ENCODE assay signal across 1 cellular context in genomic region chr17:4771519-4772234, GRCh38.
TF ChIP-seq lines count a peak whose summit lies in the region.

A gene with protein sequence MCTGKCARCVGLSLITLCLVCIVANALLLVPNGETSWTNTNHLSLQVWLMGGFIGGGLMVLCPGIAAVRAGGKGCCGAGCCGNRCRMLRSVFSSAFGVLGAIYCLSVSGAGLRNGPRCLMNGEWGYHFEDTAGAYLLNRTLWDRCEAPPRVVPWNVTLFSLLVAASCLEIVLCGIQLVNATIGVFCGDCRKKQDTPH (plus strand): TSS chr17:4771886. CDS start chr17:4771923, 37 bp downstream.

TF ChIP-seq in HepG2, 621 proteins besides CTCF, POLR2A, EP300 and RAD21 (continued from another document and continues in another):
- TF ChIP-seq KIAA2018 (CRISPR knock-in tag; IDR thresholded peaks at IDR 0.05; ENCODE audit: borderline replicate concordance) (no peak; the same call in 1 of the 2 replicates), ZNF780A (CRISPR knock-in tag; IDR thresholded peaks at IDR 0.05) (no peak), ZNF550 (CRISPR knock-in tag; IDR thresholded peaks at IDR 0.05; ENCODE audit: borderline replicate concordance) (no peak), RFX3 (CRISPR knock-in tag; IDR thresholded peaks at IDR 0.05) (no peak), MEIS2 (CRISPR knock-in tag; IDR thresholded peaks at IDR 0.05) (peak; percentile 90), PHF8 (CRISPR knock-in tag; IDR thresholded peaks at IDR 0.05) (peak; percentile 65), KMT2A (CRISPR knock-in tag; IDR thresholded peaks at IDR 0.05) (peak; percentile 52; the same call in 1 of the 2 replicates), SAFB2 (CRISPR knock-in tag; IDR thresholded peaks at IDR 0.05; ENCODE audit: borderline replicate concordance, low read depth) (peak; percentile 65; the same call in 1 of the 2 replicates), ZNF510 (CRISPR knock-in tag; IDR thresholded peaks at IDR 0.05; ENCODE audit: low read depth) (no peak), CBX2 (IDR thresholded peaks at IDR 0.05; ENCODE audit: low read depth, low read length) (no peak), CBX2 (CRISPR knock-in tag; IDR thresholded peaks at IDR 0.05; ENCODE audit: low read depth) (no peak), ZNF567 (CRISPR knock-in tag; IDR thresholded peaks at IDR 0.05; ENCODE audit: borderline replicate concordance) (peak; percentile 91; the same call in 1 of the 2 replicates), ZBTB7A (CRISPR knock-in tag; IDR thresholded peaks at IDR 0.05) (peak; percentile 61; the same call in 1 of the 2 replicates), ZNF710 (CRISPR knock-in tag; IDR thresholded peaks at IDR 0.05; ENCODE audit: borderline replicate concordance) (peak; percentile 90; the same call in 1 of the 2 replicates), PPARG (CRISPR knock-in tag; conservative IDR thresholded peaks at IDR 0.05) (peak; percentile 55; the same call in 1 of the 2 replicates), PREB (CRISPR knock-in tag; IDR thresholded peaks at IDR 0.05) (no peak)
- TF ChIP-seq, protein P1, sequence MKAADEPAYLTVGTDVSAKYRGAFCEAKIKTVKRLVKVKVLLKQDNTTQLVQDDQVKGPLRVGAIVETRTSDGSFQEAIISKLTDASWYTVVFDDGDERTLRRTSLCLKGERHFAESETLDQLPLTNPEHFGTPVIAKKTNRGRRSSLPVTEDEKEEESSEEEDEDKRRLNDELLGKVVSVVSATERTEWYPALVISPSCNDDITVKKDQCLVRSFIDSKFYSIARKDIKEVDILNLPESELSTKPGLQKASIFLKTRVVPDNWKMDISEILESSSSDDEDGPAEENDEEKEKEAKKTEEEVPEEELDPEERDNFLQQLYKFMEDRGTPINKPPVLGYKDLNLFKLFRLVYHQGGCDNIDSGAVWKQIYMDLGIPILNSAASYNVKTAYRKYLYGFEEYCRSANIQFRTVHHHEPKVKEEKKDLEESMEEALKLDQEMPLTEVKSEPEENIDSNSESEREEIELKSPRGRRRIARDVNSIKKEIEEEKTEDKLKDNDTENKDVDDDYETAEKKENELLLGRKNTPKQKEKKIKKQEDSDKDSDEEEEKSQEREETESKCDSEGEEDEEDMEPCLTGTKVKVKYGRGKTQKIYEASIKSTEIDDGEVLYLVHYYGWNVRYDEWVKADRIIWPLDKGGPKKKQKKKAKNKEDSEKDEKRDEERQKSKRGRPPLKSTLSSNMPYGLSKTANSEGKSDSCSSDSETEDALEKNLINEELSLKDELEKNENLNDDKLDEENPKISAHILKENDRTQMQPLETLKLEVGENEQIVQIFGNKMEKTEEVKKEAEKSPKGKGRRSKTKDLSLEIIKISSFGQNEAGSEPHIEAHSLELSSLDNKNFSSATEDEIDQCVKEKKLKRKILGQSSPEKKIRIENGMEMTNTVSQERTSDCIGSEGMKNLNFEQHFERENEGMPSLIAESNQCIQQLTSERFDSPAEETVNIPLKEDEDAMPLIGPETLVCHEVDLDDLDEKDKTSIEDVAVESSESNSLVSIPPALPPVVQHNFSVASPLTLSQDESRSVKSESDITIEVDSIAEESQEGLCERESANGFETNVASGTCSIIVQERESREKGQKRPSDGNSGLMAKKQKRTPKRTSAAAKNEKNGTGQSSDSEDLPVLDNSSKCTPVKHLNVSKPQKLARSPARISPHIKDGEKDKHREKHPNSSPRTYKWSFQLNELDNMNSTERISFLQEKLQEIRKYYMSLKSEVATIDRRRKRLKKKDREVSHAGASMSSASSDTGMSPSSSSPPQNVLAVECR (CRISPR knock-in tag; IDR thresholded peaks at IDR 0.05; ENCODE audit: borderline replicate concordance) = peak; percentile 88
- TF ChIP-seq, protein P2, sequence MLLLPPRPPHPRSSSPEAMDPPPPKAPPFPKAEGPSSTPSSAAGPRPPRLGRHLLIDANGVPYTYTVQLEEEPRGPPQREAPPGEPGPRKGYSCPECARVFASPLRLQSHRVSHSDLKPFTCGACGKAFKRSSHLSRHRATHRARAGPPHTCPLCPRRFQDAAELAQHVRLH (CRISPR knock-in tag; IDR thresholded peaks at IDR 0.05; ENCODE audit: borderline replicate concordance, low read depth) = peak; percentile 93; the same call in 1 of the 2 replicates
- TF ChIP-seq, protein P3, sequence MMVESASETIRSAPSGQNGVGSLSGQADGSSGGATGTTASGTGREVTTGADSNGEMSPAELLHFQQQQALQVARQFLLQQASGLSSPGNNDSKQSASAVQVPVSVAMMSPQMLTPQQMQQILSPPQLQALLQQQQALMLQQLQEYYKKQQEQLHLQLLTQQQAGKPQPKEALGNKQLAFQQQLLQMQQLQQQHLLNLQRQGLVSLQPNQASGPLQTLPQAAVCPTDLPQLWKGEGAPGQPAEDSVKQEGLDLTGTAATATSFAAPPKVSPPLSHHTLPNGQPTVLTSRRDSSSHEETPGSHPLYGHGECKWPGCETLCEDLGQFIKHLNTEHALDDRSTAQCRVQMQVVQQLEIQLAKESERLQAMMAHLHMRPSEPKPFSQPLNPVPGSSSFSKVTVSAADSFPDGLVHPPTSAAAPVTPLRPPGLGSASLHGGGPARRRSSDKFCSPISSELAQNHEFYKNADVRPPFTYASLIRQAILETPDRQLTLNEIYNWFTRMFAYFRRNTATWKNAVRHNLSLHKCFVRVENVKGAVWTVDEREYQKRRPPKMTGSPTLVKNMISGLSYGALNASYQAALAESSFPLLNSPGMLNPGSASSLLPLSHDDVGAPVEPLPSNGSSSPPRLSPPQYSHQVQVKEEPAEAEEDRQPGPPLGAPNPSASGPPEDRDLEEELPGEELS (CRISPR knock-in tag; IDR thresholded peaks at IDR 0.05) = peak; percentile 90
- TF ChIP-seq, protein P4, sequence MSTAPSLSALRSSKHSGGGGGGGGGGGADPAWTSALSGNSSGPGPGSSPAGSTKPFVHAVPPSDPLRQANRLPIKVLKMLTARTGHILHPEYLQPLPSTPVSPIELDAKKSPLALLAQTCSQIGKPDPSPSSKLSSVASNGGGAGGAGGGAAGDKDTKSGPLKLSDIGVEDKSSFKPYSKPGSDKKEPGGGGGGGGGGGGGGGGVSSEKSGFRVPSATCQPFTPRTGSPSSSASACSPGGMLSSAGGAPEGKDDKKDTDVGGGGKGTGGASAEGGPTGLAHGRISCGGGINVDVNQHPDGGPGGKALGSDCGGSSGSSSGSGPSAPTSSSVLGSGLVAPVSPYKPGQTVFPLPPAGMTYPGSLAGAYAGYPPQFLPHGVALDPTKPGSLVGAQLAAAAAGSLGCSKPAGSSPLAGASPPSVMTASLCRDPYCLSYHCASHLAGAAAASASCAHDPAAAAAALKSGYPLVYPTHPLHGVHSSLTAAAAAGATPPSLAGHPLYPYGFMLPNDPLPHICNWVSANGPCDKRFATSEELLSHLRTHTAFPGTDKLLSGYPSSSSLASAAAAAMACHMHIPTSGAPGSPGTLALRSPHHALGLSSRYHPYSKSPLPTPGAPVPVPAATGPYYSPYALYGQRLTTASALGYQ (CRISPR knock-in tag; IDR thresholded peaks at IDR 0.05) = peak; percentile 91
- TF ChIP-seq, protein P5, sequence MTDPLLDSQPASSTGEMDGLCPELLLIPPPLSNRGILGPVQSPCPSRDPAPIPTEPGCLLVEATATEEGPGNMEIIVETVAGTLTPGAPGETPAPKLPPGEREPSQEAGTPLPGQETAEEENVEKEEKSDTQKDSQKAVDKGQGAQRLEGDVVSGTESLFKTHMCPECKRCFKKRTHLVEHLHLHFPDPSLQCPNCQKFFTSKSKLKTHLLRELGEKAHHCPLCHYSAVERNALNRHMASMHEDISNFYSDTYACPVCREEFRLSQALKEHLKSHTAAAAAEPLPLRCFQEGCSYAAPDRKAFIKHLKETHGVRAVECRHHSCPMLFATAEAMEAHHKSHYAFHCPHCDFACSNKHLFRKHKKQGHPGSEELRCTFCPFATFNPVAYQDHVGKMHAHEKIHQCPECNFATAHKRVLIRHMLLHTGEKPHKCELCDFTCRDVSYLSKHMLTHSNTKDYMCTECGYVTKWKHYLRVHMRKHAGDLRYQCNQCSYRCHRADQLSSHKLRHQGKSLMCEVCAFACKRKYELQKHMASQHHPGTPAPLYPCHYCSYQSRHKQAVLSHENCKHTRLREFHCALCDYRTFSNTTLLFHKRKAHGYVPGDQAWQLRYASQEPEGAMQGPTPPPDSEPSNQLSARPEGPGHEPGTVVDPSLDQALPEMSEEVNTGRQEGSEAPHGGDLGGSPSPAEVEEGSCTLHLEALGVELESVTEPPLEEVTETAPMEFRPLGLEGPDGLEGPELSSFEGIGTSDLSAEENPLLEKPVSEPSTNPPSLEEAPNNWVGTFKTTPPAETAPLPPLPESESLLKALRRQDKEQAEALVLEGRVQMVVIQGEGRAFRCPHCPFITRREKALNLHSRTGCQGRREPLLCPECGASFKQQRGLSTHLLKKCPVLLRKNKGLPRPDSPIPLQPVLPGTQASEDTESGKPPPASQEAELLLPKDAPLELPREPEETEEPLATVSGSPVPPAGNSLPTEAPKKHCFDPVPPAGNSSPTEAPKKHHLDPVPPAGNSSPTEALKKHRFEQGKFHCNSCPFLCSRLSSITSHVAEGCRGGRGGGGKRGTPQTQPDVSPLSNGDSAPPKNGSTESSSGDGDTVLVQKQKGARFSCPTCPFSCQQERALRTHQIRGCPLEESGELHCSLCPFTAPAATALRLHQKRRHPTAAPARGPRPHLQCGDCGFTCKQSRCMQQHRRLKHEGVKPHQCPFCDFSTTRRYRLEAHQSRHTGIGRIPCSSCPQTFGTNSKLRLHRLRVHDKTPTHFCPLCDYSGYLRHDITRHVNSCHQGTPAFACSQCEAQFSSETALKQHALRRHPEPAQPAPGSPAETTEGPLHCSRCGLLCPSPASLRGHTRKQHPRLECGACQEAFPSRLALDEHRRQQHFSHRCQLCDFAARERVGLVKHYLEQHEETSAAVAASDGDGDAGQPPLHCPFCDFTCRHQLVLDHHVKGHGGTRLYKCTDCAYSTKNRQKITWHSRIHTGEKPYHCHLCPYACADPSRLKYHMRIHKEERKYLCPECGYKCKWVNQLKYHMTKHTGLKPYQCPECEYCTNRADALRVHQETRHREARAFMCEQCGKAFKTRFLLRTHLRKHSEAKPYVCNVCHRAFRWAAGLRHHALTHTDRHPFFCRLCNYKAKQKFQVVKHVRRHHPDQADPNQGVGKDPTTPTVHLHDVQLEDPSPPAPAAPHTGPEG (CRISPR knock-in tag; IDR thresholded peaks at IDR 0.05) = peak; percentile 71
